ENCODE assay signal across 16 cellular contexts in genomic region chr7:151895695-151896485, GRCh38. TPM values are rescaled to one million over a fixed set of nuclear protein-coding genes. Genes with fewer than 3 reads are reported as not detected.
DNase-seq lines count a peak whose midpoint lies in the region; ATAC-seq and TF ChIP-seq lines count a peak whose summit lies in the region.
"Had no signal": no experiment of that assay in that cellular context is flagged by ENCODE, and none has a peak within 500 bp of the region (broad histone marks: within the 10 kb centered on the region; RNA-seq: fewer than 3 reads in every experiment).

No MANE protein-coding gene starts in this region.

- H3K27ac ChIP-seq in cingulate gyrus (ENCODE audit: low read depth, low read length) = peak overlapping the region; percentile 69
- peak overlapping the region in 2 of 4 donors; percentile 55 to 75 for H3K27ac ChIP-seq in transverse colon
- H3K27ac ChIP-seq: brain microvascular endothelial cell had no signal

- no peaks in the 10 kb centered on the region for H3K9me3 ChIP-seq in transverse colon

- intact Hi-C loops in transverse colon (cut with DNase I; ENCODE audit: low total_unique reads) = no loop called here

- no peak overlapping the region for H3K4me3 ChIP-seq in transverse colon

- no peak for TF ChIP-seq CTCF in transverse colon (IDR thresholded peaks at IDR 0.05)

- no peak for TF ChIP-seq POLR2A in transverse colon (IDR thresholded peaks at IDR 0.05)

- H3K36me3 ChIP-seq in transverse colon = no peaks in the 10 kb centered on the region
- H3K36me3 ChIP-seq: brain microvascular endothelial cell had no signal

- in situ Hi-C loops in transverse colon (cut with MboI; ENCODE audit: low pct_ligation_motif_present in 1 of 4, low pct_unique_long_range_greater_than_20kb in 1 of 4, low sequenced_read_pairs in 3 of 4) = no loop called here

- no peak for TF ChIP-seq EP300 in transverse colon (IDR thresholded peaks at IDR 0.05; ENCODE audit: low read depth)

- peaks cover 4% of the 10 kb centered on the region for H3K27me3 ChIP-seq in transverse colon

- ATAC-seq in HG02938 (IDR thresholded peaks at IDR 0.05; ENCODE audit: unreplicated experiment) = no peak
- ATAC-seq in activated CD4-positive, CD25-positive, alpha-beta regulatory T cell treated with anti-CD3 and anti-CD28 coated beads, Interleukin-2, amount 50 U/mL, for 24 hours = no peak
- ATAC-seq: naive thymus-derived CD4-positive, alpha-beta T cell had no signal

- H3K4me1 ChIP-seq in transverse colon = peaks cover 3 to 28% (median 23%) of the 10 kb centered on the region in 4 donors

- DNase-seq in Ammon's horn (ENCODE audit: low spot score) = peak; percentile 53
- DNase-seq in NCI-H187 treated with DMSO at 0.1 percent for 48 hours (lab: John Stamatoyannopoulos, UW) = peak; percentile 70
- DNase-seq in middle frontal gyrus (ENCODE audit: extremely low spot score, low spot score) = peak; percentile 39
- DNase-seq in transverse colon = no peak
- DNase-seq in NK-92 (lab: John Stamatoyannopoulos, UW; ENCODE audit: unreplicated experiment) = no peak
- DNase-seq: activated CD4-positive, CD25-positive, alpha-beta regulatory T cell treated with anti-CD3 and anti-CD28 coated beads, Interleukin-2, amount 50 U/mL, for 72 hours; activated naive CD4-positive, alpha-beta T cell treated with anti-CD3 and anti-CD28 coated beads, Interleukin-2, amount 10 ng/mL, durations not matched to agents 7 days and 5 days; brain microvascular endothelial cell; effector CD4-positive, alpha-beta T cell; naive thymus-derived CD4-positive, alpha-beta T cell; NCI-H748 treated with DMSO at 0.1 percent for 48 hours; RPMI8226; T-helper 1 cell had no signal

- WGBS in transverse colon (ENCODE audit: low coverage in 1 of 2), 2 donors = 84 to 90% methylated on average over 2 to 13 of the region's 13 CpGs

RNA-seq across cellular contexts. Expression of gene PRKAG2, which starts 19.0 kb away (rescaled TPM):
- 10 to 100 TPM; 25.1 to 57.8 (median 46.7) TPM for total RNA-seq in transverse colon

Comparison
In these comparisons a context has a peak if more than half of its experiments do, and no peak if none do; other contexts are left out.
1. DNase-seq: peak in Ammon's horn (single experiment), NCI-H187 treated with DMSO at 0.1 percent for 48 hours (single experiment) and middle frontal gyrus (single experiment); none in transverse colon (single experiment) and NK-92 (single experiment).